Comparison of ENCODE assay signal across 16 cellular contexts in genomic region chr12:88684610-88685009, GRCh38.
"Had no signal": no experiment of that assay in that cellular context is flagged by ENCODE, and none has a peak within 500 bp of the region (broad histone marks: within the 10 kb centered on the region; RNA-seq: fewer than 3 reads in every experiment).

No MANE protein-coding gene starts in this region.

- ATAC-seq: activated naive CD4-positive, alpha-beta T cell treated with anti-CD3 and anti-CD28 coated beads, Interleukin-2, amount 50 U/mL, for 72 hours had no signal

- DNase-seq: activated B cell treated with CpG ODN at 0.5 μM for 24 hours; activated CD4-positive, alpha-beta memory T cell treated with anti-CD3 and anti-CD28 coated beads for 36 hours; activated CD4-positive, alpha-beta T cell treated with anti-CD3 and anti-CD28 coated beads for 4 hours; activated gamma-delta T cell treated with Interleukin-2 at 50 U/mL for 16 hours; activated T-cell treated with anti-CD3 and anti-CD28 coated beads for 4 hours; adrenal gland; effector CD4-positive, alpha-beta T cell; hypothalamus; islet precursor cell; retina; stimulated activated CD4-positive, alpha-beta T cell treated with anti-CD3 and anti-CD28 coated beads, Interleukin-12 subunit alpha, Interleukin-12 subunit beta, amount 100 ng/mL, for 4 hours; stimulated activated CD4-positive, alpha-beta T cell treated with anti-CD3 and anti-CD28 coated beads, Interleukin-1b, Interleukin-23, amount 100 ng/mL, for 48 hours; stimulated activated CD8-positive, alpha-beta memory T cell treated with anti-CD3 and anti-CD28 coated beads, Interleukin-4, amount 100 ng/mL, for 48 hours; stimulated activated naive CD4-positive, alpha-beta T cell; tibial artery had no signal
